ENCODE assay signal across 9 cellular contexts in genomic region chr10:93468532-93469213, GRCh38. TPM values are rescaled to one million over a fixed set of nuclear protein-coding genes. Genes with fewer than 3 reads are reported as not detected.
DNase-seq lines count a peak whose midpoint lies in the region; TF ChIP-seq lines count a peak whose summit lies in the region.
"Had no signal": no experiment of that assay in that cellular context is flagged by ENCODE, and none has a peak within 500 bp of the region (broad histone marks: within the 10 kb centered on the region; RNA-seq: fewer than 3 reads in every experiment).

No MANE protein-coding gene starts in this region.

- no TSS peak for BruUV-seq in A673 (replicated peaks; lab: Mats Ljungman, UMichigan)

- DNase-seq in A673 (ENCODE audit: low spot score) (peak; percentile 69), HT1080 (ENCODE audit: low read depth) (peak; percentile 98), colonic mucosa (no peak), NCI-H2081 (lab: John Stamatoyannopoulos, UW) (no peak), OCI-M2 (lab: John Stamatoyannopoulos, UW; ENCODE audit: unreplicated experiment) (no peak), SK-N-DZ (ENCODE audit: low spot score) (no peak), NOMO-1 treated with DMSO at 0.1 percent for 48 hours (lab: John Stamatoyannopoulos, UW; ENCODE audit: unreplicated experiment) (no peak)
- DNase-seq: DMS79 had no signal

- no peak overlapping the region for H3K4me3 ChIP-seq in A673 (ENCODE audit: low read depth, low read length, poor library complexity, severe bottlenecking)
- H3K4me3 ChIP-seq in colonic mucosa = no peak overlapping the region
- H3K4me3 ChIP-seq in muscle layer of duodenum (ENCODE audit: low read depth in 1 of 2, low read length in 2 of 2) = no peak overlapping the region

- H3K27me3 ChIP-seq in A673 (replicated peaks; ENCODE audit: insufficient read depth, low read depth, low read length, poor library complexity) (no peaks in the 10 kb centered on the region), colonic mucosa (no peaks in the 10 kb centered on the region), muscle layer of duodenum (ENCODE audit: low read depth, low read length) (no peaks in the 10 kb centered on the region)

- H3K9me3 ChIP-seq in A673 (ENCODE audit: low read depth, low read length, poor library complexity, severe bottlenecking) (no peaks in the 10 kb centered on the region), colonic mucosa (no peaks in the 10 kb centered on the region), muscle layer of duodenum (ENCODE audit: control insufficient read depth in 1 of 2, low read length in 2 of 2) (no peaks in the 10 kb centered on the region)

- intact Hi-C loops in A673 (cut with micrococcal nuclease; ENCODE audit: unreplicated experiment) = no loop called here
- intact Hi-C loops in colonic mucosa (cut with DNase I) = no loop called here

- CTCF ChIA-PET in A673 (lab: Charles Lee) = interaction anchor here (1.4 kb wide), 1 partner anchor 14 kb away, joined by 3 read pairs; the partner anchor contains the start of gene MYOF

- TF ChIP-seq CTCF in A673 (conservative IDR thresholded peaks at IDR 0.05; ENCODE audit: low read depth, low read length) (no peak), colonic mucosa (IDR thresholded peaks at IDR 0.05) (no peak)

- H3K27ac ChIP-seq in A673 (ENCODE audit: low read depth, low read length, poor library complexity, severe bottlenecking) (peak overlapping the region; percentile 12), colonic mucosa (peak overlapping the region; percentile 68), muscle layer of duodenum (ENCODE audit: low read length) (peak overlapping the region; percentile 82)

- POLR2A ChIA-PET in A673 (lab: Charles Lee; ENCODE audit: low non-redundant PET) = no interaction called here

- H3K36me3 ChIP-seq in A673 (ENCODE audit: insufficient read depth, low read length, poor library complexity, severe bottlenecking) (no peaks in the 10 kb centered on the region), colonic mucosa (no peaks in the 10 kb centered on the region), muscle layer of duodenum (ENCODE audit: control insufficient read depth in 1 of 2, insufficient read depth in 2 of 2, low read length in 2 of 2) (peaks cover 5 to 7% of the 10 kb centered on the region in 2 donors)

- no peak overlapping the region for H3K9ac ChIP-seq in colonic mucosa (ENCODE audit: low read depth in 2 of 2, low read length in 2 of 2)

- H3K4me1 ChIP-seq in A673 (ENCODE audit: insufficient read depth, low read length, poor library complexity, severe bottlenecking) (peaks cover 14% of the 10 kb centered on the region), colonic mucosa (peaks cover 7% of the 10 kb centered on the region), muscle layer of duodenum (ENCODE audit: control insufficient read depth in 1 of 2, insufficient read depth in 2 of 2, low read length in 2 of 2) (peaks cover 18 to 52% of the 10 kb centered on the region in 2 donors)

RNA-seq across cellular contexts. Expression of gene MYOF, which starts 13.5 kb away (rescaled TPM):
- total RNA-seq in A673 (2021) (15.9 and 24.2 TPM in 2 replicates), colonic mucosa (10 to 100 TPM; 88.1 to 90.9 TPM)
- 72.7 and 85.0 TPM in 2 replicates for total RNA-seq in HT1080 (2014; rRNA removed; shearing (Covaris generic))
- polyA plus RNA-seq in HT1080 (2015; cell fraction: cytosol; rRNA removed) = 89.5 and 122 TPM in 2 replicates
- polyA plus RNA-seq in HT1080 (2015; cell fraction: nucleus; rRNA removed) = 329 and 332 TPM in 2 replicates
- 0.50 and 1.1 TPM in 2 replicates for polyA plus RNA-seq in SK-N-DZ (2014; cell fraction: cytosol; rRNA removed)
- polyA plus RNA-seq in SK-N-DZ (2014; cell fraction: nucleus; rRNA removed) = 1.4 and 2.2 TPM in 2 replicates

RNA-seq across cellular contexts. Expression of gene CEP55, which starts 27.7 kb away (rescaled TPM):
- 67.9 and 68.5 TPM in 2 replicates for total RNA-seq in A673 (2021)
- total RNA-seq in HT1080 (2014; rRNA removed; shearing (Covaris generic)) = 86.3 and 87.3 TPM in 2 replicates
- polyA plus RNA-seq in HT1080 (2015; cell fraction: cytosol; rRNA removed) = 65.3 and 71.0 TPM in 2 replicates
- 41.7 and 49.9 TPM in 2 replicates for polyA plus RNA-seq in HT1080 (2015; cell fraction: nucleus; rRNA removed)
- total RNA-seq in colonic mucosa = 10 to 100 TPM; 11.3 to 30.0 TPM
- polyA plus RNA-seq in SK-N-DZ (2014; cell fraction: cytosol; rRNA removed) = 53.9 and 54.4 TPM in 2 replicates
- 36.0 and 43.5 TPM in 2 replicates for polyA plus RNA-seq in SK-N-DZ (2014; cell fraction: nucleus; rRNA removed)

Comparison
In these comparisons a context has a peak if more than half of its experiments do, and no peak if none do; other contexts are left out.
1. DNase-seq: peak in A673 (single experiment) and HT1080 (single experiment); none in colonic mucosa (single experiment), NCI-H2081 (0 of 2), OCI-M2 (single experiment), SK-N-DZ (single experiment) and NOMO-1 treated with DMSO at 0.1 percent for 48 hours (single experiment).
2. H3K27ac ChIP-seq: peak in every context shown above with its lines; median percentile 82 in muscle layer of duodenum; 68 in colonic mucosa; 12 in A673.